In genomic region chrX:94635003-94635402, GRCh38 we compare ENCODE assay signal across 32 cellular contexts.
DNase-seq lines count a peak whose midpoint lies in the region; ATAC-seq, FAIRE-seq and TF ChIP-seq lines count a peak whose summit lies in the region.
"Had no signal": no experiment of that assay in that cellular context is flagged by ENCODE, and none has a peak within 500 bp of the region (broad histone marks: within the 10 kb centered on the region; RNA-seq: fewer than 3 reads in every experiment).

No MANE protein-coding gene starts in this region.

- in situ Hi-C loops in K562 (cut with MboI): no loop called here

- no peak overlapping the region for H3K4me3 ChIP-seq in A549
- no peak overlapping the region for H3K4me3 ChIP-seq in HEK293 (ENCODE audit: low read depth, low read length)
- H3K4me3 ChIP-seq in K562: no peak overlapping the region
- H3K4me3 ChIP-seq in Caco-2 (ENCODE audit: low read depth, low read length): no peak overlapping the region
- H3K4me3 ChIP-seq: BLaER1 had no signal

- H3K27me3 ChIP-seq in K562 (ENCODE audit: control insufficient read depth in 2 of 2, insufficient read depth in 2 of 2, low read length in 2 of 2): no peaks in the 10 kb centered on the region
- H3K27me3 ChIP-seq in Caco-2 (replicated peaks; ENCODE audit: control insufficient read depth, insufficient read depth, low read length): no peaks in the 10 kb centered on the region
- H3K27me3 ChIP-seq: BE2C had no signal

- H3K4me3 Mint-ChIP-seq in Caco-2 (ENCODE audit: unreplicated experiment): no peak overlapping the region
- H3K4me3 Mint-ChIP-seq: B cell; CD14-positive monocyte; CD4-positive, alpha-beta memory T cell; CD4-positive, alpha-beta T cell; CD8-positive, alpha-beta memory T cell; CD8-positive, alpha-beta T cell had no signal

- CTCF ChIA-PET in A549 (lab: Yijun Ruan, JAX) (no interaction called here), HEK293 (lab: Yijun Ruan, JAX) (no interaction called here), K562 (lab: Yijun Ruan, JAX; ENCODE audit: low intra/inter-chr PET ratio) (no interaction called here), Caco-2 (lab: Charles Lee) (no interaction called here)

- no peaks in the 10 kb centered on the region for H3K79me2 ChIP-seq in K562 (ENCODE audit: control insufficient read depth, insufficient read depth, low read length)

- no peaks in the 10 kb centered on the region for H4K20me1 ChIP-seq in K562 (replicated peaks; ENCODE audit: control insufficient read depth, insufficient read depth, low read length)
- H4K20me1 ChIP-seq: BLaER1; BLaER1 treated with 17β-estradiol and CSF1 and Interleukin-3, amounts not matched to agents 10 nM and 100 nM had no signal

- ATAC-seq in A549 (no peak), K562 (no peak)
- ATAC-seq: CD8-positive, alpha-beta T cell had no signal

- H3K27ac ChIP-seq in A549: no peak overlapping the region
- H3K27ac ChIP-seq in HEK293 (ENCODE audit: extremely low read depth, low read depth, low read length): no peak overlapping the region
- H3K27ac ChIP-seq in K562 (ENCODE audit: extremely low read depth, low read depth, low read length): no peak overlapping the region
- H3K27ac ChIP-seq: 22Rv1; BLaER1; BLaER1 treated with 17β-estradiol and CSF1 and Interleukin-3, amounts not matched to agents 10 nM and 100 nM; C4-2B had no signal

- no peaks in the 10 kb centered on the region for H3K9me1 ChIP-seq in K562 (ENCODE audit: control insufficient read depth, insufficient read depth, low read length)

- BruUV-seq in K562 (replicated peaks; lab: Mats Ljungman, UMichigan): no TSS peak
- BruUV-seq in Caco-2 (replicated peaks; lab: Mats Ljungman, UMichigan): no TSS peak

- H3K27ac Mint-ChIP-seq in Caco-2 (ENCODE audit: unreplicated experiment): no peak overlapping the region
- H3K27ac Mint-ChIP-seq: B cell; CD14-positive monocyte; CD4-positive, alpha-beta memory T cell; CD4-positive, alpha-beta T cell; CD4-positive, CD25-positive, alpha-beta regulatory T cell; CD8-positive, alpha-beta memory T cell; CD8-positive, alpha-beta T cell had no signal

- DNase-seq in A549 (ENCODE audit: low read depth in 1 of 2, low spot score in 1 of 2): no peak
- DNase-seq in K562 (ENCODE audit: extremely low read depth in 1 of 4, low spot score in 3 of 4): no peak
- no peak for DNase-seq in 8988T
- DNase-seq in SIG-M5 (lab: John Stamatoyannopoulos, UW): no peak
- no peak for DNase-seq in Caco-2
- DNase-seq: ACHN; AML-193; BE2C; C1 segment of cervical spinal cord; Calu3; CD4-positive, alpha-beta memory T cell; CD4-positive, alpha-beta T cell; CD4-positive, CD25-positive, alpha-beta regulatory T cell; CD8-positive, alpha-beta memory T cell; CD8-positive, alpha-beta T cell; COR-L47; DMS 273 treated with DMSO at 0.1 percent for 48 hours; DMS153; DMS79; DMS79 treated with DMSO at 0.1 percent for 48 hours; DND-41; EL had no signal

- no peaks in the 10 kb centered on the region for H3K4me1 ChIP-seq in A549
- no peaks in the 10 kb centered on the region for H3K4me1 ChIP-seq in HEK293 (ENCODE audit: control insufficient read depth, insufficient read depth, low read length)
- H3K4me1 ChIP-seq in K562 (replicated peaks in 1 of 2; ENCODE audit: control insufficient read depth in 2 of 2, insufficient read depth in 2 of 2, low read length in 2 of 2): no peaks in the 10 kb centered on the region
- H3K4me1 ChIP-seq in Caco-2: no peaks in the 10 kb centered on the region
- H3K4me1 ChIP-seq: BE2C; BLaER1; BLaER1 treated with 17β-estradiol and CSF1 and Interleukin-3, amounts not matched to agents 10 nM and 100 nM had no signal

- no peak for TF ChIP-seq RAD21 in A549 (conservative IDR thresholded peaks at IDR 0.05 in 1 of 2, IDR thresholded peaks at IDR 0.05 in 1 of 2)
- TF ChIP-seq RAD21 in K562 (CRISPR knock-in tag; conservative IDR thresholded peaks at IDR 0.05 in 1 of 2, IDR thresholded peaks at IDR 0.05 in 1 of 2): no peak

- POLR2A ChIA-PET in A549 (lab: Yijun Ruan, JAX) (no interaction called here), HEK293 (lab: Yijun Ruan, JAX) (no interaction called here), K562 (lab: Yijun Ruan, JAX) (no interaction called here), Caco-2 (lab: Charles Lee) (no interaction called here)

- intact Hi-C loops in K562 (cut with micrococcal nuclease) (loop anchor here (10.0 kb wide), 1 partner anchor 1400 kb away; no protein-coding TSS in a partner anchor), Caco-2 (cut with micrococcal nuclease; ENCODE audit: unreplicated experiment) (no loop called here)

- no peak for TF ChIP-seq POLR2A in A549 (IDR thresholded peaks at IDR 0.05; ENCODE audit: low read length)
- TF ChIP-seq POLR2A in K562 (conservative IDR thresholded peaks at IDR 0.05): no peak

- TF ChIP-seq EP300 in A549 (IDR thresholded peaks at IDR 0.05) (no peak), K562 (IDR thresholded peaks at IDR 0.05; ENCODE audit: low read length) (no peak)

- H3K4me2 ChIP-seq in A549 (no peak overlapping the region), K562 (ENCODE audit: insufficient read depth, low read length) (no peak overlapping the region)
- H3K4me2 ChIP-seq: BLaER1; BLaER1 treated with 17β-estradiol and CSF1 and Interleukin-3, amounts not matched to agents 10 nM and 100 nM had no signal

- no peaks in the 10 kb centered on the region for H3K4me1 Mint-ChIP-seq in Caco-2 (ENCODE audit: low read depth, unreplicated experiment)
- H3K4me1 Mint-ChIP-seq: B cell; CD14-positive monocyte; CD4-positive, alpha-beta memory T cell; CD4-positive, CD25-positive, alpha-beta regulatory T cell; CD8-positive, alpha-beta memory T cell had no signal

- TF ChIP-seq CTCF in A549 (IDR thresholded peaks at IDR 0.05): no peak
- TF ChIP-seq CTCF in HEK293 (tag by site-specific recombination; IDR thresholded peaks at IDR 0.05): no peak
- TF ChIP-seq CTCF in K562 (IDR thresholded peaks at IDR 0.05 in 2 of 3, conservative IDR thresholded peaks at IDR 0.05 in 1 of 3; ENCODE audit: insufficient read depth in 2 of 3, low read depth in 1 of 3, low read length in 3 of 3): no peak
- TF ChIP-seq CTCF in Caco-2 (IDR thresholded peaks at IDR 0.05; ENCODE audit: insufficient read depth in 1 of 2, low read depth in 1 of 2, low read length in 1 of 2, severe bottlenecking in 1 of 2, unreplicated experiment in 1 of 2): no peak

- no peaks in the 10 kb centered on the region for H3K36me3 Mint-ChIP-seq in Caco-2 (ENCODE audit: insufficient read depth, unreplicated experiment)
- H3K36me3 Mint-ChIP-seq: CD14-positive monocyte; CD4-positive, alpha-beta memory T cell; CD4-positive, CD25-positive, alpha-beta regulatory T cell; CD8-positive, alpha-beta T cell had no signal

- no peak overlapping the region for H2AFZ ChIP-seq in K562 (ENCODE audit: low read depth, low read length)

- H3K36me3 ChIP-seq in HEK293 (ENCODE audit: control insufficient read depth in 2 of 2, insufficient read depth in 1 of 2, low read length in 2 of 2) (no peaks in the 10 kb centered on the region), K562 (ENCODE audit: control insufficient read depth, insufficient read depth, low read length) (no peaks in the 10 kb centered on the region), Caco-2 (ENCODE audit: control insufficient read depth, insufficient read depth, low read length) (no peaks in the 10 kb centered on the region)
- H3K36me3 ChIP-seq: BE2C; BLaER1; BLaER1 treated with 17β-estradiol and CSF1 and Interleukin-3, amounts not matched to agents 10 nM and 100 nM had no signal

- 42% methylated on average over 3 of the region's 3 CpGs for WGBS in A549 (ENCODE audit: missing lambda C conversion rate)
- WGBS in K562 (ENCODE audit: insufficient coverage, low coverage, missing lambda C conversion rate): 6% methylated on average over 3 of the region's 3 CpGs

- H3K27me3 Mint-ChIP-seq in Caco-2 (ENCODE audit: insufficient read depth, unreplicated experiment): no peaks in the 10 kb centered on the region
- H3K27me3 Mint-ChIP-seq: B cell; CD4-positive, alpha-beta memory T cell; CD4-positive, alpha-beta T cell; CD4-positive, CD25-positive, alpha-beta regulatory T cell; CD8-positive, alpha-beta memory T cell had no signal

- H3K9ac ChIP-seq in K562 (ENCODE audit: insufficient read depth in 1 of 2, low read depth in 2 of 2, low read length in 2 of 2): no peak overlapping the region
- H3K9ac ChIP-seq: BLaER1; BLaER1 treated with 17β-estradiol and CSF1 and Interleukin-3, amounts not matched to agents 10 nM and 100 nM had no signal

- H3K9me3 ChIP-seq in A549 (no peaks in the 10 kb centered on the region), HEK293 (ENCODE audit: control insufficient read depth, insufficient read depth, low read depth, low read length) (peaks cover 3% of the 10 kb centered on the region), K562 (replicated peaks; ENCODE audit: control insufficient read depth, insufficient read depth, low read depth, low read length) (no peaks in the 10 kb centered on the region), Caco-2 (no peaks in the 10 kb centered on the region)
- H3K9me3 ChIP-seq: BE2C had no signal

- no peaks in the 10 kb centered on the region for H3K9me3 Mint-ChIP-seq in Caco-2 (ENCODE audit: unreplicated experiment)

- FAIRE-seq in A549 (lab: Jason Lieb, UNC) (no peak), K562 (lab: Jason Lieb, UNC) (no peak)
- FAIRE-seq: A204.1, D721Med, G401.6 had no signal

TF ChIP-seq in A549, 52 proteins besides CTCF, POLR2A, EP300 and RAD21:
- TF ChIP-seq ZFP36 (IDR thresholded peaks at IDR 0.05; ENCODE audit: borderline replicate concordance, partially characterized antibody): peak; percentile 63
- TF ChIP-seq CHD4 (IDR thresholded peaks at IDR 0.05; ENCODE audit: borderline replicate concordance): no peak

TF ChIP-seq in HEK293, 187 proteins besides CTCF, POLR2A, EP300 and RAD21 (continues in another document):
- TF ChIP-seq TRIM28 (IDR thresholded peaks at IDR 0.05; ENCODE audit: borderline replicate concordance, low read length): peak; percentile 62; the same call in 1 of the 2 replicates

TF ChIP-seq in K562, 482 proteins besides CTCF, POLR2A, EP300 and RAD21:
- peak; percentile 15 for TF ChIP-seq ZFP36 (IDR thresholded peaks at IDR 0.05; ENCODE audit: low read depth, low read length, partially characterized antibody)
- TF ChIP-seq MAX (CRISPR knock-in tag; IDR thresholded peaks at IDR 0.05): no peak
TF ChIP-seq in K562: peak in this region for 1.
